9 cellular contexts compared by ENCODE assay signal in the genomic region with DNA sequence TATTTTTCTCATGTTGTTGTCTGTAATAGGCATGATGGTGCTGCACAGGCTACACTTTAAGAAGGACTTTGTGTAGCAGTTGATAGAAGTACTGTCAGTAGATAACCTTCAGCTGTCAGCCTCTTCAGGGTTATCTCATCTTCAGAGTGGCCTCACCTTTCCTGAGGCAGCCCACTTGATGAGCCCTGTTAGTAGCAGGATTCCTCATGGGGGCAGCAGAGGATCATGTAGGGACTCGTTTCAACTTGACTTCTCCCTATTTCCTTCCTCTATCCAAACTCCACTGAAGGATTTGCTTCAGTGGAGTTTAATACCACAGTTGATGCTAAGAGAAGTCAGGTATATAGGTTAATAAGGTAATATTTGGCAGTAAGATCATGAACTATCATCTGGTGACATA.
DNase-seq lines count a peak whose midpoint lies in the region; ATAC-seq and TF ChIP-seq lines count a peak whose summit lies in the region.
"Had no signal": no experiment of that assay in that cellular context is flagged by ENCODE, and none has a peak within 500 bp of the region (broad histone marks: within the 10 kb centered on the region; RNA-seq: fewer than 3 reads in every experiment).

No MANE protein-coding gene starts in this region.

- no peak overlapping the region for H3K27ac Mint-ChIP-seq in progenitor cell of endocrine pancreas

- H3K4me3 Mint-ChIP-seq in progenitor cell of endocrine pancreas (ENCODE audit: low read depth), result no peak overlapping the region

- H3K4me1 Mint-ChIP-seq in progenitor cell of endocrine pancreas (ENCODE audit: low read depth), result no peaks in the 10 kb centered on the region

- ATAC-seq in HG03354 (IDR thresholded peaks at IDR 0.05; ENCODE audit: poor library complexity, severe bottlenecking, unreplicated experiment), result no peak
- ATAC-seq in GM18909 (IDR thresholded peaks at IDR 0.05; ENCODE audit: poor library complexity, unreplicated experiment), result no peak

- no peaks in the 10 kb centered on the region for H3K4me1 ChIP-seq in breast epithelium

- intact Hi-C loops in breast epithelium (cut with DNase I; ENCODE audit: low total_unique reads), result no loop called here

- no peak overlapping the region for H3K4me3 ChIP-seq in breast epithelium

- no peaks in the 10 kb centered on the region for H3K27me3 ChIP-seq in breast epithelium

- no peaks in the 10 kb centered on the region for H3K9me3 ChIP-seq in breast epithelium

- H3K9me3 Mint-ChIP-seq in progenitor cell of endocrine pancreas (ENCODE audit: low read depth), result no peaks in the 10 kb centered on the region

- H3K36me3 ChIP-seq in breast epithelium, result no peaks in the 10 kb centered on the region

- no peak overlapping the region for H3K27ac ChIP-seq in breast epithelium
- H3K27ac ChIP-seq: epithelial cell of prostate had no signal

- H3K27me3 Mint-ChIP-seq in progenitor cell of endocrine pancreas, result no peaks in the 10 kb centered on the region

- TF ChIP-seq CTCF in breast epithelium (IDR thresholded peaks at IDR 0.05), result peak in 2 of 3 donors; percentile 20 to 34
- TF ChIP-seq CTCF in progenitor cell of endocrine pancreas (IDR thresholded peaks at IDR 0.05; ENCODE audit: unreplicated experiment), result peak; percentile 83

- TF ChIP-seq POLR2A in breast epithelium (IDR thresholded peaks at IDR 0.05), result no peak

- DNase-seq in NCI-H446 (lab: John Stamatoyannopoulos, UW), result peak; percentile 18 to 56
- DNase-seq in NCI-H446 treated with DMSO at 0.1 percent for 48 hours (lab: John Stamatoyannopoulos, UW), result no peak
- peak; percentile 49 for DNase-seq in NCI-H1105 treated with DMSO at 0.1 percent for 48 hours (lab: John Stamatoyannopoulos, UW)
- no peak for DNase-seq in breast epithelium (ENCODE audit: low spot score in 2 of 2)
- peak; percentile 35 for DNase-seq in progenitor cell of endocrine pancreas (ENCODE audit: low spot score, unreplicated experiment)
- no peak for DNase-seq in activated CD4-positive, CD25-positive, alpha-beta regulatory T cell treated with anti-CD3 and anti-CD28 coated beads, Interleukin-2, amount 50 U/mL, for 72 hours

- H3K36me3 Mint-ChIP-seq in progenitor cell of endocrine pancreas (ENCODE audit: insufficient read depth), result no peaks in the 10 kb centered on the region

Comparison
In these comparisons a context has a peak if more than half of its experiments do, and no peak if none do; other contexts are left out.
1. DNase-seq: peak in NCI-H446 (2 of 2), NCI-H1105 treated with DMSO at 0.1 percent for 48 hours (single experiment) and progenitor cell of endocrine pancreas (single experiment); none in NCI-H446 treated with DMSO at 0.1 percent for 48 hours (single experiment), breast epithelium (0 of 2) and activated CD4-positive, CD25-positive, alpha-beta regulatory T cell treated with anti-CD3 and anti-CD28 coated beads, Interleukin-2, amount 50 U/mL, for 72 hours (single experiment).